Comparison of ENCODE assay signal across 13 cellular contexts in the genomic region with DNA sequence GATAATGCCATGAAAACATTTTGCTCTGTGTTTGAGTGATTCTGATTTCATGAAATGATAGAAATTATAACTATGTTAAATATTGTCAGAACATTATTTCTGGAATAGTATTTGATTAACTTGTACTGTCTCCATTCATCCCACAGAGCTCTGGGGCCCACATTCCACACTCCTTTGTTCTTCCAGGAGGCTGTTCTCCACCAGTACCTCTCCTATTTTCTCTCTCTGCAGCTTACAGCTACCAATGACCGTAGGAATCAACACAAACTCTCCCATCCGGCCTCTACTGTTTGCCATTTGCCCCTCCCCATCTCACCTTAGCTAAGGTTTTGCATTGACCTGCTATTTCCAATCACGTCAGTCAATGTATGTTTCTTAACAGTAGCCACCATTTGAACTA.
DNase-seq lines count a peak whose midpoint lies in the region; ATAC-seq, FAIRE-seq and TF ChIP-seq lines count a peak whose summit lies in the region.
"Had no signal": no experiment of that assay in that cellular context is flagged by ENCODE, and none has a peak within 500 bp of the region (broad histone marks: within the 10 kb centered on the region; RNA-seq: fewer than 3 reads in every experiment).

No MANE protein-coding gene starts in this region.

- no TSS peak for BruUV-seq in IMR-90 (replicated peaks; lab: Mats Ljungman, UMichigan)

- no peak overlapping the region; the same call in 1 of the 2 replicates for H4K5ac ChIP-seq in IMR-90 (ENCODE audit: low read depth, low read length)

- H4K20me1 ChIP-seq in IMR-90 (ENCODE audit: insufficient read depth, low read length): no peaks in the 10 kb centered on the region
- H4K20me1 ChIP-seq in osteoblast (ENCODE audit: insufficient read depth, low read length): no peaks in the 10 kb centered on the region

- peaks cover 37% of the 10 kb centered on the region for H3K4me1 Mint-ChIP-seq in WTC11

- H4K91ac ChIP-seq in IMR-90 (ENCODE audit: insufficient read depth, low read depth, low read length): no peak overlapping the region

- H3K27me3 ChIP-seq in IMR-90 (ENCODE audit: control insufficient read depth, insufficient read depth, low read length) (peaks cover 6% of the 10 kb centered on the region), osteoblast (ENCODE audit: insufficient read depth, low read length) (no peaks in the 10 kb centered on the region)

- no peaks in the 10 kb centered on the region for H3K79me2 ChIP-seq in osteoblast (ENCODE audit: insufficient read depth, low read length)

- 0 out of 3 replicates have a peak overlapping the region, but pooled peaks have one; percentile 60 for H3K4me2 ChIP-seq in A549
- no peak overlapping the region for H3K4me2 ChIP-seq in IMR-90 (ENCODE audit: low read depth, low read length)
- no peak overlapping the region for H3K4me2 ChIP-seq in osteoblast (ENCODE audit: insufficient read depth, low read length)

- H2AK9ac ChIP-seq in IMR-90 (replicated peaks; ENCODE audit: low read depth, low read length, poor library complexity): no peak overlapping the region

- TF ChIP-seq RAD21 in A549 (conservative IDR thresholded peaks at IDR 0.05 in 1 of 2, IDR thresholded peaks at IDR 0.05 in 1 of 2) (no peak), IMR-90 (IDR thresholded peaks at IDR 0.05; ENCODE audit: low read length) (no peak)

- no peak overlapping the region for H3K27ac Mint-ChIP-seq in WTC11
- H3K27ac Mint-ChIP-seq: IgD-negative memory B cell had no signal

- H3K4me1 ChIP-seq in A549 (0 out of 3 replicates have a peak, but pooled peaks cover 4% of the 10 kb centered on the region), IMR-90 (ENCODE audit: control insufficient read depth, insufficient read depth, low read length) (peaks cover 5% of the 10 kb centered on the region), osteoblast (ENCODE audit: insufficient read depth, low read length) (no peaks in the 10 kb centered on the region)

- intact Hi-C loops in IMR-90 (cut with micrococcal nuclease): loop anchor here (2.0 to 10.0 kb wide), 4 partner anchors 430 to 1108 kb away; no protein-coding TSS in a partner anchor

- no peaks in the 10 kb centered on the region for H3K79me1 ChIP-seq in IMR-90 (ENCODE audit: low read depth in 1 of 2, low read length in 2 of 2)

- H3K27ac ChIP-seq in A549 (no peak overlapping the region), IMR-90 (ENCODE audit: insufficient read depth, low read length) (no peak overlapping the region), osteoblast (ENCODE audit: low read depth, low read length) (no peak overlapping the region)
- H3K27ac ChIP-seq: HL-60 had no signal

- in situ Hi-C loops in IMR-90 (cut with MboI; ENCODE audit: low sequenced_read_pairs): loop anchor here (5.0 kb wide), 3 partner anchors 510 to 1025 kb away; no protein-coding TSS in a partner anchor

- no peak overlapping the region for H2BK120ac ChIP-seq in IMR-90 (ENCODE audit: low read depth, low read length)

- H2BK5ac ChIP-seq in IMR-90 (ENCODE audit: low read depth, low read length, poor library complexity, severe bottlenecking): no peak overlapping the region

- no peak overlapping the region for H2BK15ac ChIP-seq in IMR-90 (ENCODE audit: low read depth, low read length)

- H3K23ac ChIP-seq in IMR-90 (ENCODE audit: low read depth, low read length): no peak overlapping the region

- no peak overlapping the region for H2BK20ac ChIP-seq in IMR-90 (ENCODE audit: low read depth, low read length)

- TF ChIP-seq EP300 in A549 (IDR thresholded peaks at IDR 0.05): no peak

- H3K9me3 Mint-ChIP-seq in WTC11: no peaks in the 10 kb centered on the region
- H3K9me3 Mint-ChIP-seq: CD4-positive, alpha-beta memory T cell; IgD-negative memory B cell had no signal

- H3K4me3 ChIP-seq in A549 (no peak overlapping the region), IMR-90 (ENCODE audit: insufficient read depth, low read depth, low read length) (no peak overlapping the region), osteoblast (ENCODE audit: insufficient read depth, low read length) (no peak overlapping the region)
- H3K4me3 ChIP-seq: GM12878 had no signal

- WGBS in A549 (ENCODE audit: missing lambda C conversion rate): 90% methylated on average over 3 of the region's 3 CpGs
- 93% methylated on average over 2 of the region's 3 CpGs; no CpG with 5 or more reads in 1 of the 2 experiments for WGBS in IMR-90 (ENCODE audit: extremely low coverage in 2 of 2, insufficient read length in 1 of 2), 2 experiments

- H4K8ac ChIP-seq in IMR-90 (ENCODE audit: low read depth in 2 of 2, low read length in 2 of 2): no peak overlapping the region

- H3K36me3 ChIP-seq in IMR-90 (ENCODE audit: control insufficient read depth, insufficient read depth, low read length): no peaks in the 10 kb centered on the region
- no peaks in the 10 kb centered on the region for H3K36me3 ChIP-seq in osteoblast (ENCODE audit: insufficient read depth, low read length)

- ATAC-seq in A549 (no peak), IMR-90 (ENCODE audit: low read depth) (no peak), WTC11 (peak; percentile 71), GM21526 (IDR thresholded peaks at IDR 0.05; ENCODE audit: low FRiP score, unreplicated experiment) (no peak)

- CTCF ChIA-PET in A549 (lab: Yijun Ruan, JAX) (interaction anchor here (0.9 to 6.4 kb wide), 19 partner anchors 9 to 1025 kb away, joined by 3 to 70 read pairs (median 3); no protein-coding TSS in a partner anchor), IMR-90 (lab: Yijun Ruan, JAX) (interaction anchor here (0.5 to 1.9 kb wide), 8 partner anchors 20 to 1027 kb away, joined by 3 to 12 read pairs (median 4); no protein-coding TSS in a partner anchor), WTC11 (lab: Charles Lee) (interaction anchor here (0.6 to 3.4 kb wide), 27 partner anchors 8 to 595 kb away, joined by 3 to 22 read pairs (median 4); no protein-coding TSS in a partner anchor)

- TF ChIP-seq POLR2A in A549 (IDR thresholded peaks at IDR 0.05; ENCODE audit: low read length): no peak
- no peak for TF ChIP-seq POLR2A in IMR-90 (IDR thresholded peaks at IDR 0.05; ENCODE audit: low read depth, low read length)

- no peak overlapping the region for H3K4me3 Mint-ChIP-seq in WTC11
- H3K4me3 Mint-ChIP-seq: IgD-negative memory B cell had no signal

- H3K36me3 Mint-ChIP-seq in WTC11: no peaks in the 10 kb centered on the region
- H3K36me3 Mint-ChIP-seq: CD4-positive, alpha-beta memory T cell; IgD-negative memory B cell had no signal

- H3K9me3 ChIP-seq in A549 (no peaks in the 10 kb centered on the region), IMR-90 (ENCODE audit: control insufficient read depth, insufficient read depth, low read length) (no peaks in the 10 kb centered on the region), osteoblast (ENCODE audit: low read depth, low read length) (no peaks in the 10 kb centered on the region)

- FAIRE-seq in A549 (lab: Jason Lieb, UNC): no peak
- FAIRE-seq: GM12878 had no signal

- POLR2A ChIA-PET in A549 (lab: Yijun Ruan, JAX): no interaction called here
- POLR2A ChIA-PET in IMR-90 (lab: Charles Lee; ENCODE audit: unreplicated experiment): no interaction called here
- POLR2A ChIA-PET in WTC11 (lab: Charles Lee): no interaction called here

- no peak for DNase-seq in A549 (ENCODE audit: low read depth in 1 of 2, low spot score in 1 of 2)
- DNase-seq in IMR-90: no peak
- no peak for DNase-seq in WTC11 (ENCODE audit: low spot score)
- DNase-seq in kidney tubule cell (ENCODE audit: low spot score): peak; percentile 31
- no peak for DNase-seq in cerebellar nuclear complex (lab: John Stamatoyannopoulos, UW)
- DNase-seq in osteoblast (ENCODE audit: insufficient read length, low spot score, missing footprints): no peak
- DNase-seq in activated effector memory CD4-positive, alpha-beta T cell treated with Interleukin-2 at 50 U/mL for 16 hours: no peak
- DNase-seq: NCI-H2081 treated with DMSO at 0.1 percent for 48 hours had no signal

- no peaks in the 10 kb centered on the region; the same call in 1 of the 2 replicates for H3K9me1 ChIP-seq in IMR-90 (ENCODE audit: insufficient read depth, low read length)

- H3K4ac ChIP-seq in IMR-90 (ENCODE audit: low read depth, low read length): no peak overlapping the region; the same call in 1 of the 2 replicates

- H3K9ac ChIP-seq in IMR-90 (ENCODE audit: low read depth, low read length): no peak overlapping the region

- H2AK5ac ChIP-seq in IMR-90 (ENCODE audit: low read depth, low read length): no peak overlapping the region; the same call in 1 of the 2 replicates

- TF ChIP-seq CTCF in A549 (IDR thresholded peaks at IDR 0.05) (no peak), IMR-90 (conservative IDR thresholded peaks at IDR 0.05; ENCODE audit: low read depth, low read length) (no peak), WTC11 (IDR thresholded peaks at IDR 0.05) (no peak), osteoblast (IDR thresholded peaks at IDR 0.05; ENCODE audit: extremely low read depth, low read depth, low read length) (no peak)

- H3K27me3 Mint-ChIP-seq in WTC11 (ENCODE audit: low read depth): 0 out of 2 replicates have a peak, but pooled peaks cover 3% of the 10 kb centered on the region

- H2AFZ ChIP-seq in IMR-90 (replicated peaks; ENCODE audit: low read length, poor library complexity): no peak overlapping the region
- H2AFZ ChIP-seq in osteoblast (ENCODE audit: low read length): no peak overlapping the region

- no peak overlapping the region for H3K14ac ChIP-seq in IMR-90 (replicated peaks; ENCODE audit: low read depth, low read length)

- H3K56ac ChIP-seq in IMR-90 (ENCODE audit: extremely low read depth, insufficient read depth, low read length): no peak overlapping the region

- H3K18ac ChIP-seq in IMR-90 (ENCODE audit: low read depth, low read length): peak overlapping the region; percentile 51; the same call in 1 of the 2 replicates

- dilution Hi-C loops in IMR-90 (cut with HindIII; ENCODE audit: low sequenced_read_pairs, unreplicated experiment): no loop called here

TF ChIP-seq in A549, 52 proteins besides CTCF, POLR2A, EP300 and RAD21 (continues in another document):
- TF ChIP-seq NFE2L2 (conservative IDR thresholded peaks at IDR 0.05; ENCODE audit: low read length) (no peak), RFX5 (IDR thresholded peaks at IDR 0.05) (no peak), ZNF302 (CRISPR knock-in tag; IDR thresholded peaks at IDR 0.05) (no peak), CBX8 (IDR thresholded peaks at IDR 0.05) (no peak), SREBF2 (IDR thresholded peaks at IDR 0.05) (no peak), EHF (CRISPR knock-in tag; IDR thresholded peaks at IDR 0.05) (no peak)

TF ChIP-seq in IMR-90, 13 proteins besides CTCF, POLR2A, EP300 and RAD21 (continues in another document):
- no peak for TF ChIP-seq RFX5 (IDR thresholded peaks at IDR 0.05; ENCODE audit: low read depth, low read length)
- no peak for TF ChIP-seq RCOR1 (IDR thresholded peaks at IDR 0.05; ENCODE audit: insufficient replicate concordance, low read length)

TF ChIP-seq in WTC11, 78 proteins besides CTCF, POLR2A, EP300 and RAD21 (continues in another document):
- TF ChIP-seq NFATC4 (CRISPR knock-in tag; IDR thresholded peaks at IDR 0.05) (no peak), FOXK1 (CRISPR knock-in tag; IDR thresholded peaks at IDR 0.05) (no peak)
